ENCODE assay signal across 8 cellular contexts in genomic region chr10:103276941-103277712, GRCh38. TPM values are rescaled to one million over a fixed set of nuclear protein-coding genes. Genes with fewer than 3 reads are reported as not detected.
DNase-seq lines count a peak whose midpoint lies in the region; ATAC-seq lines count a peak whose summit lies in the region.

TSS of gene INA (plus strand) at chr10:103277138. CDS start at chr10:103277212, 74 bp downstream.

- peaks cover 6% of the 10 kb centered on the region for H3K4me1 Mint-ChIP-seq in activated naive CD8-positive, alpha-beta T cell treated with anti-CD3 and anti-CD28 coated beads for 36 hours

- no peak for ATAC-seq in HG03159 (IDR thresholded peaks at IDR 0.05; ENCODE audit: unreplicated experiment)
- ATAC-seq in HG02571 (IDR thresholded peaks at IDR 0.05; ENCODE audit: unreplicated experiment), result no peak

- peak within 1 kb of the TSS; percentile 27 for H3K4me3 ChIP-seq in iPS DF 6.9 (ENCODE audit: low read length)

- H3K9me3 Mint-ChIP-seq in activated naive CD8-positive, alpha-beta T cell treated with anti-CD3 and anti-CD28 coated beads for 36 hours, result no peaks in the 10 kb centered on the region

- no peaks in the 10 kb centered on the region for H3K9me3 ChIP-seq in iPS DF 6.9 (ENCODE audit: control insufficient read depth, insufficient read depth, low read length)

- H3K36me3 ChIP-seq in iPS DF 6.9 (ENCODE audit: control insufficient read depth, insufficient read depth, low read length), result no peaks in the 10 kb centered on the region

- peaks cover 22% of the 10 kb centered on the region for H3K27me3 ChIP-seq in iPS DF 6.9 (ENCODE audit: control insufficient read depth, insufficient read depth, low read length)

- no peak within 1 kb of the TSS for H3K27ac Mint-ChIP-seq in activated naive CD8-positive, alpha-beta T cell treated with anti-CD3 and anti-CD28 coated beads for 36 hours

- no peak within 1 kb of the TSS for H3K27ac ChIP-seq in iPS DF 6.9 (ENCODE audit: low read length)

- H3K27me3 Mint-ChIP-seq in activated naive CD8-positive, alpha-beta T cell treated with anti-CD3 and anti-CD28 coated beads for 36 hours, result peaks cover 80% of the 10 kb centered on the region

- H3K4me1 ChIP-seq in iPS DF 6.9 (ENCODE audit: control insufficient read depth, insufficient read depth, low read length), result peaks cover 5% of the 10 kb centered on the region

- H3K36me3 Mint-ChIP-seq in activated naive CD8-positive, alpha-beta T cell treated with anti-CD3 and anti-CD28 coated beads for 36 hours, result peaks cover 3% of the 10 kb centered on the region

- peak within 1 kb of the TSS; percentile 68 for H3K4me3 Mint-ChIP-seq in activated naive CD8-positive, alpha-beta T cell treated with anti-CD3 and anti-CD28 coated beads for 36 hours

- WGBS in iPS DF 6.9 (ENCODE audit: insufficient coverage, insufficient read length), result no CpG with 5 or more reads among the region's 101 CpGs

- DNase-seq in activated naive CD4-positive, alpha-beta T cell treated with Interleukin-2 at 50 U/mL for 16 hours, result peak; percentile 23
- DNase-seq in activated naive CD4-positive, alpha-beta T cell (lab: John Stamatoyannopoulos, UW), result no peak
- peak; percentile 75 for DNase-seq in NCI-H2171 treated with DMSO at 0.1 percent for 48 hours (lab: John Stamatoyannopoulos, UW)
- peak; percentile 65 for DNase-seq in activated naive CD8-positive, alpha-beta T cell treated with anti-CD3 and anti-CD28 coated beads for 36 hours
- DNase-seq in iPS DF 6.9 (ENCODE audit: low read depth, low spot score), result no peak
- DNase-seq in stimulated activated CD4-positive, alpha-beta T cell treated with anti-CD3 and anti-CD28 coated beads, Interleukin-4, amount 100 ng/mL, for 24 hours, result peak; percentile 10

RNA-seq across cellular contexts. Expression of gene INA, which starts in this region (rescaled TPM):
- total RNA-seq in activated naive CD8-positive, alpha-beta T cell treated with anti-CD3 and anti-CD28 coated beads for 36 hours, result under 1 TPM; 0.38 to 0.45 TPM

Comparison
In these comparisons a context has a peak if more than half of its experiments do, and no peak if none do; other contexts are left out.
1. DNase-seq: peak in activated naive CD4-positive, alpha-beta T cell treated with Interleukin-2 at 50 U/mL for 16 hours (single experiment), NCI-H2171 treated with DMSO at 0.1 percent for 48 hours (single experiment) and stimulated activated CD4-positive, alpha-beta T cell treated with anti-CD3 and anti-CD28 coated beads, Interleukin-4, amount 100 ng/mL, for 24 hours (single experiment); none in activated naive CD4-positive, alpha-beta T cell (0 of 4) and iPS DF 6.9 (single experiment).
2. Peak in DNase-seq in activated naive CD8-positive, alpha-beta T cell treated with anti-CD3 and anti-CD28 coated beads for 36 hours; RNA of the gene not detected or under 1 TPM.